24 cellular contexts compared by ENCODE assay signal in genomic region chr22:48086246-48086645, GRCh38.
"Had no signal": no experiment of that assay in that cellular context is flagged by ENCODE, and none has a peak within 500 bp of the region (broad histone marks: within the 10 kb centered on the region; RNA-seq: fewer than 3 reads in every experiment).

No MANE protein-coding gene starts in this region.

- FAIRE-seq: islet of Langerhans, kidney, pancreas, small intestine had no signal

- H3K36me3 ChIP-seq: left lung, lower lobe of right lung, pancreas, prostate gland, sigmoid colon, spleen, tibial nerve, vagina had no signal

- H3K4me3 ChIP-seq: left lung, lower lobe of right lung, pancreas, prostate gland, sigmoid colon, spleen, tibial nerve, vagina had no signal

- H3K4me1 ChIP-seq: pancreas, prostate gland had no signal

- ATAC-seq: left colon; left lung; lower lobe of right lung; naive thymus-derived CD8-positive, alpha-beta T cell; pancreas; right cardiac atrium; stimulated activated effector memory CD8-positive, alpha-beta T cell treated with anti-CD3 and anti-CD28 coated beads, Interleukin-12 subunit alpha, Interleukin-12 subunit beta, amount 100 ng/mL, for 72 hours; stimulated activated naive CD8-positive, alpha-beta T cell treated with anti-CD3 and anti-CD28 coated beads, Interleukin-15, amount 100 ng/mL, for 72 hours had no signal

- H3K27me3 ChIP-seq: pancreas, sigmoid colon, tibial nerve, vagina had no signal

- DNase-seq: immature natural killer cell; kidney; left colon; lower lobe of right lung; mammary epithelial cell; mesenchymal stem cell; nucleus accumbens; pancreas; retina; right cardiac atrium; small intestine; spleen; stimulated activated CD4-positive, alpha-beta T cell treated with anti-CD3 and anti-CD28 coated beads, Interleukin-4, amount 100 ng/mL, for 24 hours; stimulated activated naive CD4-positive, alpha-beta T cell treated with Interleukin-2 at 50 U/mL for 16 hours; stimulated activated naive CD8-positive, alpha-beta T cell treated with anti-CD3 and anti-CD28 coated beads, Interleukin-15, amount 100 ng/mL, for 72 hours; substantia nigra had no signal

- H3K9me3 ChIP-seq: left lung, lower lobe of right lung, pancreas, prostate gland, sigmoid colon, spleen, tibial nerve, vagina had no signal

- H3K27ac ChIP-seq: left lung, lower lobe of right lung, pancreas, prostate gland, sigmoid colon, spleen, tibial nerve, vagina had no signal
